Comparison of ENCODE assay signal across 1 cellular context in genomic region chr5:56616454-56617160, GRCh38.
TF ChIP-seq lines count a peak whose summit lies in the region.

No MANE protein-coding gene starts in this region.

TF ChIP-seq in IMR-90, 13 proteins besides CTCF, POLR2A, EP300 and RAD21 (continued from another document):
- no peak for TF ChIP-seq RCOR1 (IDR thresholded peaks at IDR 0.05; ENCODE audit: insufficient replicate concordance, low read length)
